ENCODE assay signal across 1 cellular context in the genomic region with DNA sequence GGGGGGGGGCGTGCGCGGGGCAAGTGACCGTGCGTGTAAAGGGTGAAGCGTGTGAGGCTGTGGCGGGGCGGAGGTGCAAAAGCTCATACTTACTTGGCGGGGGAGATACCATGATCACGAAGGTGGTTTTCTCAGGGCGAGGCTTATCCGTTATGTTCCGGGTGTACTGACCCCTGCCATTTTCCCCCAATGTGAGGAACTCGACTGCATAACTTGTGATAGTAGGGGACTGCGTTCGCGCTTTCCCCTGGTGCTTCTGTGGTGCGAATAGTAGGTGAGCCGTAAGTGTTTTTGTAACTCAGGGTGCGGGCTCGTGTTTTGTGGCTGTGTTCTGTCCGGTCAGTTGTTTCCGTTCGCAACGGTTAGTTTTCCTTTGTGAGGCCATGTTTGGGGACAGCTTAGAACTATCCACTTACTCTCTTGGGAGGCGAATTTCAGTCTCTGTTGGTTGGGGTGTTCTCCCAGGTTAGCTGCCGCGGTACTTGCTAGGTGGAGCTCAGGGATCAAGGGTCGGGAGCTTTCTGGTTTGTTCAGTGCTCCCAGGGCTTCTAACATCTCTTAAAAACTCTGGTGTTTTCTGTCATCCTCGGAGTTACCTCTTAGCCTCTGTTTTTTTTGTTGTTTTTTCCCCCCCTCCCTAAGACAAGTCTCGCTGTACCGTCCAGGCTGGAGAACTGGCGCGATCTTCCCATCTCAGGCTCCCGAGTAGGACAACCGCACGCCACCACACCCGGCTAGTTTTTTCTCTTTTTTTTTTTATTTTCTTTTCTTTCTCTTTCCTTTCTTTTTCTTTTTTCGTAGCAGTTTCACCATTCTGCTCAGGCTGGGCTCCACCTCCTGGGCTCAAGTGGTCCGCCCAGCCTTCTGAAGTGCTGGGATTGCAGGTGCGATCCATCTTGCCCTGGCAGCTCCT.
TF ChIP-seq lines count a peak whose summit lies in the region.

No MANE protein-coding gene starts in this region.

TF ChIP-seq in WTC11, 78 proteins besides CTCF, POLR2A, EP300 and RAD21 (continued from another document):
- TF ChIP-seq, protein P1, sequence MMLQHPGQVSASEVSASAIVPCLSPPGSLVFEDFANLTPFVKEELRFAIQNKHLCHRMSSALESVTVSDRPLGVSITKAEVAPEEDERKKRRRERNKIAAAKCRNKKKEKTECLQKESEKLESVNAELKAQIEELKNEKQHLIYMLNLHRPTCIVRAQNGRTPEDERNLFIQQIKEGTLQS (CRISPR knock-in tag; conservative IDR thresholded peaks at IDR 0.05), result peak; percentile 71
- TF ChIP-seq, protein P2, sequence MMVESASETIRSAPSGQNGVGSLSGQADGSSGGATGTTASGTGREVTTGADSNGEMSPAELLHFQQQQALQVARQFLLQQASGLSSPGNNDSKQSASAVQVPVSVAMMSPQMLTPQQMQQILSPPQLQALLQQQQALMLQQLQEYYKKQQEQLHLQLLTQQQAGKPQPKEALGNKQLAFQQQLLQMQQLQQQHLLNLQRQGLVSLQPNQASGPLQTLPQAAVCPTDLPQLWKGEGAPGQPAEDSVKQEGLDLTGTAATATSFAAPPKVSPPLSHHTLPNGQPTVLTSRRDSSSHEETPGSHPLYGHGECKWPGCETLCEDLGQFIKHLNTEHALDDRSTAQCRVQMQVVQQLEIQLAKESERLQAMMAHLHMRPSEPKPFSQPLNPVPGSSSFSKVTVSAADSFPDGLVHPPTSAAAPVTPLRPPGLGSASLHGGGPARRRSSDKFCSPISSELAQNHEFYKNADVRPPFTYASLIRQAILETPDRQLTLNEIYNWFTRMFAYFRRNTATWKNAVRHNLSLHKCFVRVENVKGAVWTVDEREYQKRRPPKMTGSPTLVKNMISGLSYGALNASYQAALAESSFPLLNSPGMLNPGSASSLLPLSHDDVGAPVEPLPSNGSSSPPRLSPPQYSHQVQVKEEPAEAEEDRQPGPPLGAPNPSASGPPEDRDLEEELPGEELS (CRISPR knock-in tag; IDR thresholded peaks at IDR 0.05), result peak; percentile 70; the same call in 1 of the 2 replicates
- TF ChIP-seq CBFB (CRISPR knock-in tag; IDR thresholded peaks at IDR 0.05; ENCODE audit: low read depth) (peak; percentile 92), ZBTB21 (CRISPR knock-in tag; IDR thresholded peaks at IDR 0.05; ENCODE audit: borderline replicate concordance) (peak; percentile 77; the same call in 1 of the 2 replicates), JUN (CRISPR knock-in tag; IDR thresholded peaks at IDR 0.05) (peak; percentile 92; the same call in 1 of the 2 replicates), ZNF219 (CRISPR knock-in tag; IDR thresholded peaks at IDR 0.05; ENCODE audit: borderline replicate concordance) (peak; percentile 44; the same call in 1 of the 2 replicates), RORB (CRISPR knock-in tag; IDR thresholded peaks at IDR 0.05) (peak; percentile 95; the same call in 1 of the 2 replicates), ZNF416 (CRISPR knock-in tag; IDR thresholded peaks at IDR 0.05) (peak; percentile 100), TCF7 (CRISPR knock-in tag; IDR thresholded peaks at IDR 0.05; ENCODE audit: low read depth) (peak; percentile 76; the same call in 1 of the 2 replicates), SMAD4 (CRISPR knock-in tag; IDR thresholded peaks at IDR 0.05) (peak; percentile 78), ZNF232 (CRISPR knock-in tag; IDR thresholded peaks at IDR 0.05) (peak; percentile 90), CREM (CRISPR knock-in tag; IDR thresholded peaks at IDR 0.05) (peak; percentile 52; the same call in 1 of the 2 replicates), SMAD3 (CRISPR knock-in tag; IDR thresholded peaks at IDR 0.05; ENCODE audit: borderline replicate concordance) (peak; percentile 94), PRRX2 (CRISPR knock-in tag; IDR thresholded peaks at IDR 0.05) (peak; percentile 100), NR2C2 (CRISPR knock-in tag; IDR thresholded peaks at IDR 0.05) (0 out of 2 replicates have a peak, but pooled peaks have one; percentile 16), SOX15 (CRISPR knock-in tag; IDR thresholded peaks at IDR 0.05) (peak; percentile 94)
- TF ChIP-seq, protein P3, sequence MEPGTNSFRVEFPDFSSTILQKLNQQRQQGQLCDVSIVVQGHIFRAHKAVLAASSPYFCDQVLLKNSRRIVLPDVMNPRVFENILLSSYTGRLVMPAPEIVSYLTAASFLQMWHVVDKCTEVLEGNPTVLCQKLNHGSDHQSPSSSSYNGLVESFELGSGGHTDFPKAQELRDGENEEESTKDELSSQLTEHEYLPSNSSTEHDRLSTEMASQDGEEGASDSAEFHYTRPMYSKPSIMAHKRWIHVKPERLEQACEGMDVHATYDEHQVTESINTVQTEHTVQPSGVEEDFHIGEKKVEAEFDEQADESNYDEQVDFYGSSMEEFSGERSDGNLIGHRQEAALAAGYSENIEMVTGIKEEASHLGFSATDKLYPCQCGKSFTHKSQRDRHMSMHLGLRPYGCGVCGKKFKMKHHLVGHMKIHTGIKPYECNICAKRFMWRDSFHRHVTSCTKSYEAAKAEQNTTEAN (CRISPR knock-in tag; IDR thresholded peaks at IDR 0.05), result peak; percentile 94; the same call in 1 of the 2 replicates
- TF ChIP-seq, protein P4, sequence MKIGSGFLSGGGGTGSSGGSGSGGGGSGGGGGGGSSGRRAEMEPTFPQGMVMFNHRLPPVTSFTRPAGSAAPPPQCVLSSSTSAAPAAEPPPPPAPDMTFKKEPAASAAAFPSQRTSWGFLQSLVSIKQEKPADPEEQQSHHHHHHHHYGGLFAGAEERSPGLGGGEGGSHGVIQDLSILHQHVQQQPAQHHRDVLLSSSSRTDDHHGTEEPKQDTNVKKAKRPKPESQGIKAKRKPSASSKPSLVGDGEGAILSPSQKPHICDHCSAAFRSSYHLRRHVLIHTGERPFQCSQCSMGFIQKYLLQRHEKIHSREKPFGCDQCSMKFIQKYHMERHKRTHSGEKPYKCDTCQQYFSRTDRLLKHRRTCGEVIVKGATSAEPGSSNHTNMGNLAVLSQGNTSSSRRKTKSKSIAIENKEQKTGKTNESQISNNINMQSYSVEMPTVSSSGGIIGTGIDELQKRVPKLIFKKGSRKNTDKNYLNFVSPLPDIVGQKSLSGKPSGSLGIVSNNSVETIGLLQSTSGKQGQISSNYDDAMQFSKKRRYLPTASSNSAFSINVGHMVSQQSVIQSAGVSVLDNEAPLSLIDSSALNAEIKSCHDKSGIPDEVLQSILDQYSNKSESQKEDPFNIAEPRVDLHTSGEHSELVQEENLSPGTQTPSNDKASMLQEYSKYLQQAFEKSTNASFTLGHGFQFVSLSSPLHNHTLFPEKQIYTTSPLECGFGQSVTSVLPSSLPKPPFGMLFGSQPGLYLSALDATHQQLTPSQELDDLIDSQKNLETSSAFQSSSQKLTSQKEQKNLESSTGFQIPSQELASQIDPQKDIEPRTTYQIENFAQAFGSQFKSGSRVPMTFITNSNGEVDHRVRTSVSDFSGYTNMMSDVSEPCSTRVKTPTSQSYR (CRISPR knock-in tag; IDR thresholded peaks at IDR 0.05), result peak; percentile 90
- TF ChIP-seq, protein P5, sequence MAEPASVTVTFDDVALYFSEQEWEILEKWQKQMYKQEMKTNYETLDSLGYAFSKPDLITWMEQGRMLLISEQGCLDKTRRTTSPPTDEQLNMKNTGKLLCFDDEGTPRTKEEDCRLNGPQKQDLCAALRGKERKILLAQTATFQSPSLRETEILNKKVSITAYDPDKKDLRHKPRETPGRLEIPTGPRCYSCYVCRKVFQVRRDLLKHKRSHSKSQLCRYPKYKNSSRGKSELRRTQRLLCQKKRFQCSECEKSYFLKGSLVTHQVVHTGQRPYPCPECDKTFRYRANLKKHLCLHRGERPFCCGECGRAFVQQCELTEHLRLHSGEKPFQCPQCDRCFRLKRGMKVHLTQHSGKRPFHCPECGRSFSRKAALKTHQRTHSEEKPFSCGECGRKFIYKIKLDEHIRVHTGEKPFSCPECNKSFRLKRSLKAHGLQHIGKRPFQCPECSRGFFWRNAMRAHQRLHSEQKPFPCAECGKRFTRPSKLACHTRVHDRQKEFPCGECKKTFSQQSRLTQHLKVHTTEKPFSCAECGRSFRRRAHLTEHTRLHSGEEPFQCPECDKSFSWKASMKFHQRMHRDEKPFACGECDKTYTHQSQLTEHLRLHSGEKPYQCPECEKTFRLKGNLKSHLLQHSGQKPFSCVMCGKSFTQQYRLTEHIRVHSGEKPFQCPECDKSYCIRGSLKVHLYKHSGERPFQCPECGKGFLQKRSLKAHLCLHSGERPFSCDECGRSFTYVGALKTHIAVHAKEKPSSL (CRISPR knock-in tag; conservative IDR thresholded peaks at IDR 0.05), result peak; percentile 100
- TF ChIP-seq, protein P6, sequence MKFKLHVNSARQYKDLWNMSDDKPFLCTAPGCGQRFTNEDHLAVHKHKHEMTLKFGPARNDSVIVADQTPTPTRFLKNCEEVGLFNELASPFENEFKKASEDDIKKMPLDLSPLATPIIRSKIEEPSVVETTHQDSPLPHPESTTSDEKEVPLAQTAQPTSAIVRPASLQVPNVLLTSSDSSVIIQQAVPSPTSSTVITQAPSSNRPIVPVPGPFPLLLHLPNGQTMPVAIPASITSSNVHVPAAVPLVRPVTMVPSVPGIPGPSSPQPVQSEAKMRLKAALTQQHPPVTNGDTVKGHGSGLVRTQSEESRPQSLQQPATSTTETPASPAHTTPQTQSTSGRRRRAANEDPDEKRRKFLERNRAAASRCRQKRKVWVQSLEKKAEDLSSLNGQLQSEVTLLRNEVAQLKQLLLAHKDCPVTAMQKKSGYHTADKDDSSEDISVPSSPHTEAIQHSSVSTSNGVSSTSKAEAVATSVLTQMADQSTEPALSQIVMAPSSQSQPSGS (CRISPR knock-in tag; IDR thresholded peaks at IDR 0.05; ENCODE audit: borderline replicate concordance, low read depth), result peak; percentile 58; the same call in 1 of the 2 replicates
- TF ChIP-seq, protein P7, sequence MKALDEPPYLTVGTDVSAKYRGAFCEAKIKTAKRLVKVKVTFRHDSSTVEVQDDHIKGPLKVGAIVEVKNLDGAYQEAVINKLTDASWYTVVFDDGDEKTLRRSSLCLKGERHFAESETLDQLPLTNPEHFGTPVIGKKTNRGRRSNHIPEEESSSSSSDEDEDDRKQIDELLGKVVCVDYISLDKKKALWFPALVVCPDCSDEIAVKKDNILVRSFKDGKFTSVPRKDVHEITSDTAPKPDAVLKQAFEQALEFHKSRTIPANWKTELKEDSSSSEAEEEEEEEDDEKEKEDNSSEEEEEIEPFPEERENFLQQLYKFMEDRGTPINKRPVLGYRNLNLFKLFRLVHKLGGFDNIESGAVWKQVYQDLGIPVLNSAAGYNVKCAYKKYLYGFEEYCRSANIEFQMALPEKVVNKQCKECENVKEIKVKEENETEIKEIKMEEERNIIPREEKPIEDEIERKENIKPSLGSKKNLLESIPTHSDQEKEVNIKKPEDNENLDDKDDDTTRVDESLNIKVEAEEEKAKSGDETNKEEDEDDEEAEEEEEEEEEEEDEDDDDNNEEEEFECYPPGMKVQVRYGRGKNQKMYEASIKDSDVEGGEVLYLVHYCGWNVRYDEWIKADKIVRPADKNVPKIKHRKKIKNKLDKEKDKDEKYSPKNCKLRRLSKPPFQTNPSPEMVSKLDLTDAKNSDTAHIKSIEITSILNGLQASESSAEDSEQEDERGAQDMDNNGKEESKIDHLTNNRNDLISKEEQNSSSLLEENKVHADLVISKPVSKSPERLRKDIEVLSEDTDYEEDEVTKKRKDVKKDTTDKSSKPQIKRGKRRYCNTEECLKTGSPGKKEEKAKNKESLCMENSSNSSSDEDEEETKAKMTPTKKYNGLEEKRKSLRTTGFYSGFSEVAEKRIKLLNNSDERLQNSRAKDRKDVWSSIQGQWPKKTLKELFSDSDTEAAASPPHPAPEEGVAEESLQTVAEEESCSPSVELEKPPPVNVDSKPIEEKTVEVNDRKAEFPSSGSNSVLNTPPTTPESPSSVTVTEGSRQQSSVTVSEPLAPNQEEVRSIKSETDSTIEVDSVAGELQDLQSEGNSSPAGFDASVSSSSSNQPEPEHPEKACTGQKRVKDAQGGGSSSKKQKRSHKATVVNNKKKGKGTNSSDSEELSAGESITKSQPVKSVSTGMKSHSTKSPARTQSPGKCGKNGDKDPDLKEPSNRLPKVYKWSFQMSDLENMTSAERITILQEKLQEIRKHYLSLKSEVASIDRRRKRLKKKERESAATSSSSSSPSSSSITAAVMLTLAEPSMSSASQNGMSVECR (CRISPR knock-in tag; IDR thresholded peaks at IDR 0.05; ENCODE audit: borderline replicate concordance), result peak; percentile 86; the same call in 1 of the 2 replicates
